ENCODE assay signal across 1 cellular context in genomic region chr16:84182680-84183571, GRCh38.
A peak's percentile ranks its signal among the peaks of the same experiment; 100 is the strongest.
TF ChIP-seq lines count a peak whose summit lies in the region.

No MANE protein-coding gene starts in this region.

TF ChIP-seq in K562, 482 proteins besides CTCF, POLR2A, EP300 and RAD21:
- no peak for TF ChIP-seq ZNF830 (CRISPR knock-in tag; IDR thresholded peaks at IDR 0.05)
- no peak for TF ChIP-seq TEAD4 (IDR thresholded peaks at IDR 0.05; ENCODE audit: low read length)
- TF ChIP-seq TEAD4 (CRISPR knock-in tag; IDR thresholded peaks at IDR 0.05; ENCODE audit: borderline replicate concordance): 0 out of 2 replicates have a peak, but pooled peaks have one; percentile 32
- 0 out of 2 replicates have a peak, but pooled peaks have one; percentile 25 for TF ChIP-seq RBFOX2 (IDR thresholded peaks at IDR 0.05; ENCODE audit: low read depth, low read length)
